In genomic region chr12:48202766-48203165, GRCh38 we compare ENCODE assay signal across 25 cellular contexts. TPM values are rescaled to one million over a fixed set of nuclear protein-coding genes. Genes with fewer than 3 reads are reported as not detected.
DNase-seq lines count a peak whose midpoint lies in the region; ATAC-seq, FAIRE-seq and TF ChIP-seq lines count a peak whose summit lies in the region.
"Had no signal": no experiment of that assay in that cellular context is flagged by ENCODE, and none has a peak within 500 bp of the region (broad histone marks: within the 10 kb centered on the region; RNA-seq: fewer than 3 reads in every experiment).

No MANE protein-coding gene starts in this region.

- TF ChIP-seq EP300 in K562 (IDR thresholded peaks at IDR 0.05; ENCODE audit: low read length) = no peak

- intact Hi-C loops in CD4-positive, alpha-beta T cell (cut with DNase I, micrococcal nuclease) = loop anchor here in 1 of 2 experiments (5.0 kb wide), 1 partner anchor 145 kb away; no protein-coding TSS in a partner anchor
- intact Hi-C loops in K562 (cut with micrococcal nuclease) = no loop called here
- intact Hi-C loops in activated CD4-positive, alpha-beta T cell treated with anti-CD3 and anti-CD28 coated beads, Interleukin-2, amount 10 ng/mL, durations not matched to agents 24 days and 14 days (cut with micrococcal nuclease) = no loop called here

- CTCF ChIA-PET in CD4-positive, alpha-beta T cell (lab: Charles Lee) = no interaction called here
- CTCF ChIA-PET in K562 (lab: Yijun Ruan, JAX; ENCODE audit: low intra/inter-chr PET ratio) = no interaction called here

- TF ChIP-seq RAD21 in K562 (CRISPR knock-in tag; conservative IDR thresholded peaks at IDR 0.05 in 1 of 2, IDR thresholded peaks at IDR 0.05 in 1 of 2) = no peak

- no peak for TF ChIP-seq POLR2A in K562 (conservative IDR thresholded peaks at IDR 0.05)
- TF ChIP-seq POLR2A in erythroblast (IDR thresholded peaks at IDR 0.05; ENCODE audit: low read length) = peak; percentile 8

- H3K36me3 Mint-ChIP-seq in CD4-positive, alpha-beta T cell (ENCODE audit: low read depth) = peaks cover 92% of the 10 kb centered on the region
- peaks cover 25% of the 10 kb centered on the region for H3K36me3 Mint-ChIP-seq in memory B cell
- H3K36me3 Mint-ChIP-seq in activated CD4-positive, alpha-beta T cell treated with anti-CD3 and anti-CD28 coated beads, Interleukin-2, amount 10 ng/mL, durations not matched to agents 24 days and 14 days (ENCODE audit: low read depth) = peaks cover 56% of the 10 kb centered on the region

- no peak overlapping the region for H3K9ac ChIP-seq in K562 (ENCODE audit: insufficient read depth in 1 of 2, low read depth in 2 of 2, low read length in 2 of 2)
- H3K9ac ChIP-seq: GM23248 had no signal

- 84% methylated on average over 8 of the region's 8 CpGs for WGBS in K562 (ENCODE audit: insufficient coverage, low coverage, missing lambda C conversion rate)

- no peak for DNase-seq in CD4-positive, alpha-beta T cell
- DNase-seq in K562 (ENCODE audit: extremely low read depth in 1 of 4, low spot score in 3 of 4) (no peak), erythroblast (lab: John Stamatoyannopoulos, UW) (no peak), memory B cell (ENCODE audit: low spot score in 2 of 2) (no peak), omental fat pad (ENCODE audit: low spot score) (no peak), COR-L47 (lab: John Stamatoyannopoulos, UW) (no peak)
- DNase-seq in activated CD4-positive, alpha-beta T cell treated with anti-CD3 and anti-CD28 coated beads, Interleukin-2, amount 10 ng/mL, durations not matched to agents 24 days and 14 days = no peak
- DNase-seq: ACHN; AML-193; C1 segment of cervical spinal cord; CD8-positive, alpha-beta T cell; DMS53; DMS79 treated with DMSO at 0.1 percent for 48 hours; GF-D8; GM23248; H7; HCEC 1CT had no signal

- no peaks in the 10 kb centered on the region for H3K27me3 ChIP-seq in CD4-positive, alpha-beta T cell (ENCODE audit: control insufficient read depth, insufficient read depth, low read length)
- no peaks in the 10 kb centered on the region for H3K27me3 ChIP-seq in K562 (ENCODE audit: control insufficient read depth in 2 of 2, insufficient read depth in 2 of 2, low read length in 2 of 2)

- H2AFZ ChIP-seq in K562 (ENCODE audit: low read depth, low read length) = no peak overlapping the region
- H2AFZ ChIP-seq: GM23248 had no signal

- no peaks in the 10 kb centered on the region for H4K20me1 ChIP-seq in K562 (replicated peaks; ENCODE audit: control insufficient read depth, insufficient read depth, low read length)

- no peak for ATAC-seq in CD4-positive, alpha-beta T cell (ENCODE audit: poor library complexity)
- ATAC-seq in K562 (no peak), memory B cell (ENCODE audit: low read depth) (no peak), HG03280 (IDR thresholded peaks at IDR 0.05; ENCODE audit: unreplicated experiment) (no peak), omental fat pad (ENCODE audit: low FRiP score) (no peak)
- ATAC-seq: CD8-positive, alpha-beta T cell had no signal

- H3K79me2 ChIP-seq in K562 (ENCODE audit: control insufficient read depth, insufficient read depth, low read length) = peaks cover 22% of the 10 kb centered on the region

- no peak overlapping the region for H3K4me3 ChIP-seq in K562
- H3K4me3 ChIP-seq: GM23248 had no signal

- H3K4me1 Mint-ChIP-seq in CD4-positive, alpha-beta T cell (ENCODE audit: low read depth) = peaks cover 54% of the 10 kb centered on the region
- H3K4me1 Mint-ChIP-seq in memory B cell = peaks cover 11% of the 10 kb centered on the region
- peaks cover 21% of the 10 kb centered on the region for H3K4me1 Mint-ChIP-seq in activated CD4-positive, alpha-beta T cell treated with anti-CD3 and anti-CD28 coated beads, Interleukin-2, amount 10 ng/mL, durations not matched to agents 24 days and 14 days

- in situ Hi-C loops in K562 (cut with MboI) = no loop called here

- H3K4me2 ChIP-seq in K562 (ENCODE audit: insufficient read depth, low read length) = no peak overlapping the region

- TF ChIP-seq CTCF in CD4-positive, alpha-beta T cell (IDR thresholded peaks at IDR 0.05) = no peak
- no peak for TF ChIP-seq CTCF in K562 (IDR thresholded peaks at IDR 0.05 in 2 of 3, conservative IDR thresholded peaks at IDR 0.05 in 1 of 3; ENCODE audit: insufficient read depth in 2 of 3, low read depth in 1 of 3, low read length in 3 of 3)
- no peak for TF ChIP-seq CTCF in omental fat pad (IDR thresholded peaks at IDR 0.05)

- POLR2A ChIA-PET in CD4-positive, alpha-beta T cell (lab: Charles Lee) = no interaction called here
- POLR2A ChIA-PET in K562 (lab: Yijun Ruan, JAX) = interaction anchor here (0.7 kb wide), 2 partner anchors 10 to 207 kb away, joined by 3 to 4 read pairs; no protein-coding TSS in a partner anchor

- no peaks in the 10 kb centered on the region; the same call in 2 of the 3 replicates for H3K36me3 ChIP-seq in K562 (ENCODE audit: control insufficient read depth, insufficient read depth, low read length)

- H3K27ac ChIP-seq in CD4-positive, alpha-beta T cell (ENCODE audit: low read depth, low read length) = no peak overlapping the region
- H3K27ac ChIP-seq in K562 (ENCODE audit: extremely low read depth, low read depth, low read length) = no peak overlapping the region
- H3K27ac ChIP-seq: 22Rv1, GM23248 had no signal

- H3K27me3 Mint-ChIP-seq in CD4-positive, alpha-beta T cell = no peaks in the 10 kb centered on the region
- no peaks in the 10 kb centered on the region for H3K27me3 Mint-ChIP-seq in memory B cell
- H3K27me3 Mint-ChIP-seq in activated CD4-positive, alpha-beta T cell treated with anti-CD3 and anti-CD28 coated beads, Interleukin-2, amount 10 ng/mL, durations not matched to agents 24 days and 14 days = no peaks in the 10 kb centered on the region

- H3K9me3 ChIP-seq in CD4-positive, alpha-beta T cell (ENCODE audit: control insufficient read depth, low read length) = peaks cover 44% of the 10 kb centered on the region
- peaks cover 9% of the 10 kb centered on the region for H3K9me3 ChIP-seq in K562 (replicated peaks; ENCODE audit: control insufficient read depth, insufficient read depth, low read depth, low read length)

- no peak overlapping the region for H3K4me3 Mint-ChIP-seq in CD4-positive, alpha-beta T cell
- H3K4me3 Mint-ChIP-seq in memory B cell = no peak overlapping the region
- H3K4me3 Mint-ChIP-seq in activated CD4-positive, alpha-beta T cell treated with anti-CD3 and anti-CD28 coated beads, Interleukin-2, amount 10 ng/mL, durations not matched to agents 24 days and 14 days = no peak overlapping the region
- H3K4me3 Mint-ChIP-seq: CD8-positive, alpha-beta T cell had no signal

- no TSS peak for BruUV-seq in K562 (replicated peaks; lab: Mats Ljungman, UMichigan)

- peaks cover 21% of the 10 kb centered on the region for H3K9me3 Mint-ChIP-seq in CD4-positive, alpha-beta T cell
- H3K9me3 Mint-ChIP-seq in memory B cell = peaks cover 13% of the 10 kb centered on the region
- peaks cover 43% of the 10 kb centered on the region for H3K9me3 Mint-ChIP-seq in activated CD4-positive, alpha-beta T cell treated with anti-CD3 and anti-CD28 coated beads, Interleukin-2, amount 10 ng/mL, durations not matched to agents 24 days and 14 days

- H3K27ac Mint-ChIP-seq in CD4-positive, alpha-beta T cell = peak overlapping the region; percentile 54
- peak overlapping the region; percentile 28 for H3K27ac Mint-ChIP-seq in memory B cell
- H3K27ac Mint-ChIP-seq in activated CD4-positive, alpha-beta T cell treated with anti-CD3 and anti-CD28 coated beads, Interleukin-2, amount 10 ng/mL, durations not matched to agents 24 days and 14 days = no peak overlapping the region
- H3K27ac Mint-ChIP-seq: CD8-positive, alpha-beta T cell had no signal

- H3K9me1 ChIP-seq in K562 (ENCODE audit: control insufficient read depth, insufficient read depth, low read length) = no peaks in the 10 kb centered on the region

- FAIRE-seq in K562 (lab: Jason Lieb, UNC) = no peak
- FAIRE-seq: A204.1, GM12892, H1 had no signal

- peaks cover 0 to 9% of the 10 kb centered on the region in 2 experiments; a peak in 3 of 5 replicates for H3K4me1 ChIP-seq in K562 (replicated peaks in 1 of 2; ENCODE audit: control insufficient read depth in 2 of 2, insufficient read depth in 2 of 2, low read length in 2 of 2)

RNA-seq across cellular contexts. Expression of gene OR10AD1, which starts 0.3 kb away (rescaled TPM):
- not detected for total RNA-seq in CD4-positive, alpha-beta T cell
- total RNA-seq in K562 (2011; cell fraction: chromatin; rRNA removed; ENCODE audit: low replicate concordance) = not detected in 2 replicates
- 0.33 TPM in 1 of 2 replicates, not detected in the other for total RNA-seq in K562 (2011; cell fraction: nucleolus; rRNA removed)
- total RNA-seq in K562 (2011; cell fraction: nucleoplasm; rRNA removed) = not detected in 2 replicates
- not detected in 2 replicates for total RNA-seq in K562 (2014; rRNA removed)
- total RNA-seq in K562 (2014; rRNA removed; fragmentation: Illumina TruSeq; extraction: Trizol) = not detected in 2 replicates
- total RNA-seq in K562 (2015; rRNA removed; fragmentation: Illumina TruSeq; extraction: Trizol) = not detected in 2 replicates
- not detected in 2 replicates for total RNA-seq in K562 (2021)
- not detected in 2 replicates for polyA plus RNA-seq in K562 (2011; rRNA removed)
- not detected in 2 replicates for polyA plus RNA-seq in K562 (2011; cell fraction: cytosol; rRNA removed)
- not detected in 2 replicates for polyA plus RNA-seq in K562 (2011; cell fraction: nucleus; rRNA removed)
- 0.21 and 0.76 TPM in 2 replicates for polyA plus RNA-seq in K562 (2012)
- polyA plus RNA-seq in K562 (2014; fragmentation: Illumina TruSeq; extraction: Trizol) = not detected in 2 replicates
- not detected for polyA plus RNA-seq in K562 (2014; fragmentation: Nextera tagmentation; extraction: Ambion mirVana)
- not detected in 2 replicates for polyA plus RNA-seq in K562 (2014; rRNA removed)
- polyA minus RNA-seq in K562 (2011; rRNA and poly(A)+ RNA removed) = not detected in 2 replicates
- polyA minus RNA-seq in K562 (2011; cell fraction: cytosol; rRNA and poly(A)+ RNA removed) = not detected in 2 replicates
- not detected in 2 replicates for polyA minus RNA-seq in K562 (2011; cell fraction: nucleus; rRNA and poly(A)+ RNA removed)
- total RNA-seq in omental fat pad = not detected
- not detected in 2 replicates for total RNA-seq in activated CD4-positive, alpha-beta T cell treated with anti-CD3 and anti-CD28 coated beads, Interleukin-2, amount 10 ng/mL, durations not matched to agents 24 days and 14 days
- total RNA-seq: CD8-positive, alpha-beta T cell; Daoy; G401; GM23248; H1; H7 had no signal
- polyA plus RNA-seq: BJ, GM23248, H1 had no signal

RNA-seq across cellular contexts. Expression of gene CCDC184, which starts 19.3 kb away (rescaled TPM):
- total RNA-seq in CD4-positive, alpha-beta T cell = 1 to 10 TPM in 1 of 2 experiments, under 1 TPM in 1; 0.92 to 1.0 TPM
- not detected in 2 replicates for total RNA-seq in K562 (2011; cell fraction: chromatin; rRNA removed; ENCODE audit: low replicate concordance)
- total RNA-seq in K562 (2011; cell fraction: nucleolus; rRNA removed) = not detected in 2 replicates
- not detected in 2 replicates for total RNA-seq in K562 (2011; cell fraction: nucleoplasm; rRNA removed)
- total RNA-seq in K562 (2014; rRNA removed) (0.04 TPM in 1 of 2 replicates, not detected in the other), K562 (2014; rRNA removed; fragmentation: Illumina TruSeq; extraction: Trizol) (not detected in 2 replicates), K562 (2015; rRNA removed; fragmentation: Illumina TruSeq; extraction: Trizol) (not detected in 2 replicates), K562 (2021) (0.09 and 0.18 TPM in 2 replicates), omental fat pad (under 1 TPM; 0.24 to 0.63 (median 0.42) TPM)
- polyA plus RNA-seq in K562 (2011; rRNA removed) (not detected in 2 replicates), K562 (2014; fragmentation: Illumina TruSeq; extraction: Trizol) (not detected in 2 replicates), K562 (2014; fragmentation: Nextera tagmentation; extraction: Ambion mirVana) (not detected), K562 (2014; rRNA removed) (not detected in 2 replicates)
- not detected in 2 replicates for polyA plus RNA-seq in K562 (2011; cell fraction: cytosol; rRNA removed)
- not detected in 2 replicates for polyA plus RNA-seq in K562 (2011; cell fraction: nucleus; rRNA removed)
- polyA plus RNA-seq in K562 (2012) = 0.03 and 0.17 TPM in 2 replicates
- not detected in 2 replicates for polyA minus RNA-seq in K562 (2011; rRNA and poly(A)+ RNA removed)
- not detected in 2 replicates for polyA minus RNA-seq in K562 (2011; cell fraction: cytosol; rRNA and poly(A)+ RNA removed)
- not detected in 2 replicates for polyA minus RNA-seq in K562 (2011; cell fraction: nucleus; rRNA and poly(A)+ RNA removed)
- total RNA-seq in activated CD4-positive, alpha-beta T cell treated with anti-CD3 and anti-CD28 coated beads, Interleukin-2, amount 10 ng/mL, durations not matched to agents 24 days and 14 days = 0.38 and 0.44 TPM in 2 replicates

RNA-seq across cellular contexts. Expression of gene ASB8, which starts 45.5 kb away (rescaled TPM):
- 10 to 100 TPM; 50.9 TPM for total RNA-seq in CD4-positive, alpha-beta T cell
- total RNA-seq in K562 (2011; cell fraction: chromatin; rRNA removed; ENCODE audit: low replicate concordance) = 29.0 and 38.0 TPM in 2 replicates
- 15.8 and 18.7 TPM in 2 replicates for total RNA-seq in K562 (2011; cell fraction: nucleolus; rRNA removed)
- 25.8 and 32.9 TPM in 2 replicates for total RNA-seq in K562 (2011; cell fraction: nucleoplasm; rRNA removed)
- 13.3 and 24.2 TPM in 2 replicates for total RNA-seq in K562 (2014; rRNA removed)
- total RNA-seq in K562 (2014; rRNA removed; fragmentation: Illumina TruSeq; extraction: Trizol) = 19.6 and 30.6 TPM in 2 replicates
- 18.9 and 21.2 TPM in 2 replicates for total RNA-seq in K562 (2015; rRNA removed; fragmentation: Illumina TruSeq; extraction: Trizol)
- total RNA-seq in K562 (2021) = 18.6 and 21.6 TPM in 2 replicates
- polyA plus RNA-seq in K562 (2011; rRNA removed) = 25.1 and 26.2 TPM in 2 replicates
- polyA plus RNA-seq in K562 (2011; cell fraction: cytosol; rRNA removed) = 19.1 and 23.0 TPM in 2 replicates
- 13.0 and 17.0 TPM in 2 replicates for polyA plus RNA-seq in K562 (2011; cell fraction: nucleus; rRNA removed)
- polyA plus RNA-seq in K562 (2012) = 17.3 and 20.3 TPM in 2 replicates
- polyA plus RNA-seq in K562 (2014; fragmentation: Illumina TruSeq; extraction: Trizol) = 19.8 and 21.0 TPM in 2 replicates
- polyA plus RNA-seq in K562 (2014; fragmentation: Nextera tagmentation; extraction: Ambion mirVana) = 10 to 100 TPM; 20.0 to 29.0 TPM
- polyA plus RNA-seq in K562 (2014; rRNA removed) = 15.8 and 24.4 TPM in 2 replicates
- 21.1 and 22.8 TPM in 2 replicates for polyA minus RNA-seq in K562 (2011; rRNA and poly(A)+ RNA removed)
- polyA minus RNA-seq in K562 (2011; cell fraction: cytosol; rRNA and poly(A)+ RNA removed) = 10.3 and 18.6 TPM in 2 replicates
- 10.5 and 11.2 TPM in 2 replicates for polyA minus RNA-seq in K562 (2011; cell fraction: nucleus; rRNA and poly(A)+ RNA removed)
- total RNA-seq in omental fat pad = 10 to 100 TPM; 13.7 to 32.0 (median 22.3) TPM
- 30.0 and 35.8 TPM in 2 replicates for total RNA-seq in activated CD4-positive, alpha-beta T cell treated with anti-CD3 and anti-CD28 coated beads, Interleukin-2, amount 10 ng/mL, durations not matched to agents 24 days and 14 days
